Comparison of ENCODE assay signal across 24 cellular contexts in the genomic region with DNA sequence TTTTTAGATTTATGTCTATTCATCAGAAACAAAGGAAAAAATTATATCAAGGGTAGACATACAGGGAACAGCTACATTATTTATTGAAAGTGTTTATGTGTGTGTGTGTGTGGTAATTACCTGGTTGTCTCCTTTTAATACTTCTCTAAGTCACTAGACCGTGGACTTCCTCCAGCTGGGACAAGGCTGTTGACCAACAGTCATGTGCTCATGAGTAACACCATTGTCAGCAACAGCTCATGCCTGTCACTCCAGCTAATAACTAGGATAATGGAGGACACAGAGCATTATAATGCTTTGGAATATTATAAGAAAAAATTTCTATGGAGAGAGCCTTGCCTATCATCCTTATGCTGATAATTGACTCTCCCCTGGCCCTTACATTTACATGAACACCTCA.
DNase-seq lines count a peak whose midpoint lies in the region; ATAC-seq, FAIRE-seq and TF ChIP-seq lines count a peak whose summit lies in the region.
"Had no signal": no experiment of that assay in that cellular context is flagged by ENCODE, and none has a peak within 500 bp of the region (broad histone marks: within the 10 kb centered on the region; RNA-seq: fewer than 3 reads in every experiment).

No MANE protein-coding gene starts in this region.

- no peak overlapping the region for H2AFZ ChIP-seq in mammary epithelial cell (ENCODE audit: low read depth, low read length)

- H3K27me3 Mint-ChIP-seq in MCF 10A (ENCODE audit: insufficient read depth, unreplicated experiment): no peaks in the 10 kb centered on the region
- H3K27me3 Mint-ChIP-seq: activated CD4-positive, alpha-beta memory T cell treated with anti-CD3 and anti-CD28 coated beads for 36 hours; activated naive CD4-positive, alpha-beta T cell treated with anti-CD3 and anti-CD28 coated beads, Interleukin-2, amount 10 ng/mL, durations not matched to agents 7 days and 5 days had no signal

- ATAC-seq in upper lobe of right lung (peak; percentile 22), HG02571 (IDR thresholded peaks at IDR 0.05; ENCODE audit: unreplicated experiment) (no peak)
- ATAC-seq: activated T-cell treated with anti-CD3 and anti-CD28 coated beads, Interleukin-2, amount 50 U/mL, for 4 hours; left cardiac atrium had no signal

- no peak for FAIRE-seq in bronchial epithelial cell (lab: Jason Lieb, UNC)
- FAIRE-seq: A204.1 had no signal

- TF ChIP-seq CTCF in mammary epithelial cell (conservative IDR thresholded peaks at IDR 0.05 in 1 of 2, IDR thresholded peaks at IDR 0.05 in 1 of 2; ENCODE audit: extremely low read depth in 1 of 2, insufficient read depth in 1 of 2, low read depth in 1 of 2, low read length in 2 of 2): no peak
- TF ChIP-seq CTCF in MCF 10A (IDR thresholded peaks at IDR 0.05; ENCODE audit: unreplicated experiment): no peak
- no peak for TF ChIP-seq CTCF in bronchial epithelial cell (IDR thresholded peaks at IDR 0.05; ENCODE audit: insufficient read depth, low read length, severe bottlenecking)
- no peak for TF ChIP-seq CTCF in upper lobe of right lung (IDR thresholded peaks at IDR 0.05)

- H3K27me3 ChIP-seq in mammary epithelial cell (ENCODE audit: insufficient read depth, low read length): no peaks in the 10 kb centered on the region
- no peaks in the 10 kb centered on the region for H3K27me3 ChIP-seq in bronchial epithelial cell (ENCODE audit: control insufficient read depth, insufficient read depth, low read length)
- no peaks in the 10 kb centered on the region for H3K27me3 ChIP-seq in upper lobe of right lung
- H3K27me3 ChIP-seq: vagina had no signal

- no peak overlapping the region for H3K27ac Mint-ChIP-seq in MCF 10A (ENCODE audit: low read depth, unreplicated experiment)
- H3K27ac Mint-ChIP-seq: activated CD4-positive, alpha-beta memory T cell treated with anti-CD3 and anti-CD28 coated beads for 36 hours; activated naive CD4-positive, alpha-beta T cell treated with anti-CD3 and anti-CD28 coated beads, Interleukin-2, amount 10 ng/mL, durations not matched to agents 7 days and 5 days; CD14-positive monocyte; mesothelial cell of epicardium; T-helper 1 cell treated with Interleukin-12 subunit alpha and Interleukin-12 subunit beta and Interleukin-4 antibody, amounts not matched to agents 30 μg/mL and 1 μg/mL, for 36 hours had no signal

- H3K79me2 ChIP-seq in mammary epithelial cell (ENCODE audit: insufficient read depth, low read length): no peaks in the 10 kb centered on the region

- H3K9me3 ChIP-seq in mammary epithelial cell (replicated peaks; ENCODE audit: insufficient read depth, low read length) (no peaks in the 10 kb centered on the region), upper lobe of right lung (no peaks in the 10 kb centered on the region)
- H3K9me3 ChIP-seq: prostate gland, vagina had no signal

- H3K9me3 Mint-ChIP-seq in MCF 10A (ENCODE audit: unreplicated experiment): no peaks in the 10 kb centered on the region
- H3K9me3 Mint-ChIP-seq: mesothelial cell of epicardium had no signal

- H3K36me3 ChIP-seq in mammary epithelial cell (ENCODE audit: insufficient read depth, low read length) (no peaks in the 10 kb centered on the region), bronchial epithelial cell (ENCODE audit: control insufficient read depth, insufficient read depth, low read length) (no peaks in the 10 kb centered on the region), upper lobe of right lung (no peaks in the 10 kb centered on the region)
- H3K36me3 ChIP-seq: prostate gland, vagina had no signal

- DNase-seq in mammary epithelial cell (peak; percentile 24), MCF 10A (ENCODE audit: unreplicated experiment) (no peak), bronchial epithelial cell (ENCODE audit: low read depth) (peak; percentile 28), kidney glomerular epithelial cell (lab: John Stamatoyannopoulos, UW) (peak; percentile 17), upper lobe of right lung (no peak), germinal center (ENCODE audit: low spot score) (no peak), NCI-H524 treated with DMSO at 0.1 percent for 48 hours (lab: John Stamatoyannopoulos, UW) (no peak)
- DNase-seq: activated CD4-positive, alpha-beta memory T cell treated with anti-CD3 and anti-CD28 coated beads for 36 hours; activated naive CD4-positive, alpha-beta T cell treated with anti-CD3 and anti-CD28 coated beads, Interleukin-2, amount 10 ng/mL, durations not matched to agents 7 days and 5 days; activated T-cell treated with anti-CD3 and anti-CD28 coated beads, Interleukin-2, amount 50 U/mL, for 4 hours; DMS79 treated with DMSO at 0.1 percent for 48 hours; left cardiac atrium; NCI-H1092 treated with DMSO at 0.1 percent for 48 hours; NCI-H524; SHP77 treated with DMSO at 0.1 percent for 48 hours; stimulated activated CD8-positive, alpha-beta memory T cell treated with anti-CD3 and anti-CD28 coated beads, Interleukin-4, amount 100 ng/mL, for 48 hours had no signal

- H4K20me1 ChIP-seq in mammary epithelial cell (ENCODE audit: insufficient read depth, low read length): no peaks in the 10 kb centered on the region

- CTCF ChIA-PET in mammary epithelial cell (lab: Charles Lee; ENCODE audit: low non-redundant PET) (interaction anchor here (0.7 kb wide), 1 partner anchor 676 kb away, joined by 11 read pairs; no protein-coding TSS in a partner anchor), MCF 10A (lab: Yijun Ruan, JAX) (interaction anchor here (0.5 to 0.6 kb wide), 2 partner anchors 16 to 179 kb away, joined by 3 read pairs; no protein-coding TSS in a partner anchor)

- 13% methylated on average over 1 of the region's 1 CpG for WGBS in mammary epithelial cell (ENCODE audit: low coverage, missing lambda C conversion rate)

- peaks cover 4% of the 10 kb centered on the region for H3K4me1 ChIP-seq in mammary epithelial cell (ENCODE audit: insufficient read depth, low read length)
- no peaks in the 10 kb centered on the region for H3K4me1 ChIP-seq in upper lobe of right lung
- H3K4me1 ChIP-seq: prostate gland, vagina had no signal

- no peak overlapping the region for H3K4me2 ChIP-seq in mammary epithelial cell (ENCODE audit: insufficient read depth, low read depth, low read length)
- H3K4me2 ChIP-seq: KMS-11 had no signal

- H3K27ac ChIP-seq in mammary epithelial cell (ENCODE audit: insufficient read depth, low read depth, low read length) (no peak overlapping the region), upper lobe of right lung (no peak overlapping the region)
- H3K27ac ChIP-seq: KMS-11, prostate gland, vagina had no signal

- H3K9ac ChIP-seq in mammary epithelial cell (ENCODE audit: insufficient read depth, low read length): no peak overlapping the region
- H3K9ac ChIP-seq: KMS-11 had no signal

- intact Hi-C loops in mammary epithelial cell (cut with micrococcal nuclease) (no loop called here), MCF 10A (cut with micrococcal nuclease) (no loop called here), upper lobe of right lung (cut with DNase I) (no loop called here)

- dilution Hi-C loops in mammary epithelial cell (cut with HindIII; ENCODE audit: low sequenced_read_pairs): loop anchor here (5.0 kb wide), 1 partner anchor 94 kb away; no protein-coding TSS in a partner anchor

- no peaks in the 10 kb centered on the region for H3K36me3 Mint-ChIP-seq in MCF 10A (ENCODE audit: insufficient read depth, unreplicated experiment)
- H3K36me3 Mint-ChIP-seq: activated CD4-positive, alpha-beta memory T cell treated with anti-CD3 and anti-CD28 coated beads for 36 hours; activated naive CD4-positive, alpha-beta T cell treated with anti-CD3 and anti-CD28 coated beads, Interleukin-2, amount 10 ng/mL, durations not matched to agents 7 days and 5 days; CD14-positive monocyte; mesothelial cell of epicardium had no signal

- H3K4me3 Mint-ChIP-seq in MCF 10A (ENCODE audit: unreplicated experiment): no peak overlapping the region
- H3K4me3 Mint-ChIP-seq: activated CD4-positive, alpha-beta memory T cell treated with anti-CD3 and anti-CD28 coated beads for 36 hours; activated naive CD4-positive, alpha-beta T cell treated with anti-CD3 and anti-CD28 coated beads, Interleukin-2, amount 10 ng/mL, durations not matched to agents 7 days and 5 days; activated T-cell treated with anti-CD3 and anti-CD28 coated beads, Interleukin-2, amount 50 U/mL, for 4 hours; CD14-positive monocyte; mesothelial cell of epicardium; T-helper 1 cell treated with Interleukin-12 subunit alpha and Interleukin-12 subunit beta and Interleukin-4 antibody, amounts not matched to agents 30 μg/mL and 1 μg/mL, for 36 hours had no signal

- in situ Hi-C loops in mammary epithelial cell (cut with MboI; ENCODE audit: low sequenced_read_pairs in 2 of 2): no loop called here

- H3K4me1 Mint-ChIP-seq in MCF 10A (ENCODE audit: insufficient read depth, unreplicated experiment): peaks cover 9% of the 10 kb centered on the region
- H3K4me1 Mint-ChIP-seq: activated naive CD4-positive, alpha-beta T cell treated with anti-CD3 and anti-CD28 coated beads, Interleukin-2, amount 10 ng/mL, durations not matched to agents 7 days and 5 days; CD14-positive monocyte; mesothelial cell of epicardium had no signal

- BruUV-seq in mammary epithelial cell (replicated peaks; lab: Mats Ljungman, UMichigan): no TSS peak
- no TSS peak for BruUV-seq in MCF 10A (replicated peaks; lab: Mats Ljungman, UMichigan)

- POLR2A ChIA-PET in MCF 10A (lab: Yijun Ruan, JAX): interaction anchor here (0.8 to 0.9 kb wide), 2 partner anchors 12 to 15 kb away, joined by 3 read pairs; no protein-coding TSS in a partner anchor

- no peak overlapping the region for H3K4me3 ChIP-seq in mammary epithelial cell (replicated peaks in 1 of 3; ENCODE audit: insufficient read depth in 1 of 3, low read depth in 2 of 3, low read length in 3 of 3)
- H3K4me3 ChIP-seq in bronchial epithelial cell (ENCODE audit: low read depth, low read length): no peak overlapping the region
- no peak overlapping the region for H3K4me3 ChIP-seq in upper lobe of right lung
- H3K4me3 ChIP-seq: prostate gland, vagina had no signal

Comparison
In these comparisons a context has a peak if more than half of its experiments do, and no peak if none do; other contexts are left out.
1. DNase-seq: peak in mammary epithelial cell (single experiment), bronchial epithelial cell (single experiment) and kidney glomerular epithelial cell (single experiment); none in MCF 10A (single experiment), upper lobe of right lung (single experiment), germinal center (single experiment) and NCI-H524 treated with DMSO at 0.1 percent for 48 hours (single experiment).